In the genomic region with DNA sequence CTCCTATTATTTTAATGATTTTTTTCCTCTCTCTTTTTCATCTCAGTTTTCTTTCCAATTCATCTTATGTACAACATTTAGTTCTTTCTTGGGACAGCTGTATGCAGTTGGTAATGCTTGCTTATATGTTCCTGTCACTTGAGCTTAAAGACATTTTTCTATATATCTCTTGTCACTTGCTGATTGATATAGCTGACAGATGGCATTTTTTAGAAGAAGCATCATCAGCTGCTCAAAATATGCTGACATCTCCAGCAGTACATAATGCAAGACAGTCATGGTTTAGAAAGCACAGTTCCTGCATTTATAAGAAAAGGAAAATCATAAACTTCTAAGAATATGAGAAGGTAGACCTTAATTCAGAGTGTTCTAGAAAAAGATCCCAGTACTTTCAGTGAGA, we compare ENCODE assay signal across 9 cellular contexts. TPM values are rescaled to one million over a fixed set of nuclear protein-coding genes. Genes with fewer than 3 reads are reported as not detected.
"Had no signal": no experiment of that assay in that cellular context is flagged by ENCODE, and none has a peak within 500 bp of the region (broad histone marks: within the 10 kb centered on the region; RNA-seq: fewer than 3 reads in every experiment).

No MANE protein-coding gene starts in this region.

- H3K4me1 Mint-ChIP-seq: GM23338, H9, IgD-negative memory B cell had no signal

- H3K9me3 Mint-ChIP-seq: GM23338 had no signal

- H2AFZ ChIP-seq: GM23338 had no signal

- FAIRE-seq: H1, H54, HTR-8/SVneo had no signal

- H3K4me3 ChIP-seq: GM23338 had no signal

- ATAC-seq: GM23338 had no signal

- DNase-seq: H9, HCEC 1CT, KBM-7 had no signal

- H3K4me3 Mint-ChIP-seq: GM23338, H9, IgD-negative memory B cell had no signal

- H3K4me2 ChIP-seq: GM23338 had no signal

- H3K36me3 Mint-ChIP-seq: IgD-negative memory B cell had no signal

- H3K27me3 Mint-ChIP-seq: IgD-negative memory B cell had no signal

- H3K27ac Mint-ChIP-seq: GM23338, H9, IgD-negative memory B cell had no signal

RNA-seq across cellular contexts. Expression of a gene that starts 56.5 kb away (rescaled TPM):
- total RNA-seq: GM23338, H1, H9, HT-29 had no signal
- polyA plus RNA-seq: GM23338, H1, IgD-negative memory B cell had no signal
